ENCODE assay signal across 23 cellular contexts in the genomic region with DNA sequence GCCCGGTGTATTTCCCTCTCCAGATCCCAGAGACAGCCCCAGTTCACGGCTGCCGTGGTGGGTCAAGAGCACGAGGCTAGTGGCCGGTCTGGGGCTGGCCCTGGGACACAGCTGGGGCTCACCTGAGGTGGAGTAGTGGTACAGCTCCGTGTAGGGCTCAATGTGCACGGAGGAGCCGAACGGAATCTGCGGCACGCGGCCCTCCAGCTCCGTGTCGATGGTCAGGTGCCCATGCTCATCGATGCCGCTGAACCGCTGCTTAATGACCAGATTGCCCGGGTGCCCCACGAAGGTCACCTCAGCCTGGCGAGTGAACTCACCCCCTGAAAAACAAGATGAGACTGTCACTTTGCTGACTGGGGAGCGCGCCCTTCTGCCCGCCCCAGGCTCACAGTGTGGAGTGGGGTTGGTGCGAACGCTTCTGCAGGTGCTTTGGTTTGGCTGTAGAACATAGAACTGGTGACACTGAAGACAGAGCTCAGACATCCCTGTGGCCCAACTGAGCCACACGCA. TPM values are rescaled to one million over a fixed set of nuclear protein-coding genes. Genes with fewer than 3 reads are reported as not detected.
A peak's percentile ranks its signal among the peaks of the same experiment; 100 is the strongest.
DNase-seq lines count a peak whose midpoint lies in the region; ATAC-seq, FAIRE-seq and TF ChIP-seq lines count a peak whose summit lies in the region.
"Had no signal": no experiment of that assay in that cellular context is flagged by ENCODE, and none has a peak within 500 bp of the region (broad histone marks: within the 10 kb centered on the region; RNA-seq: fewer than 3 reads in every experiment).

No MANE protein-coding gene starts in this region.

- H3K4me3 ChIP-seq in right cardiac atrium (ENCODE audit: low read length) (no peak overlapping the region), HepG2 (replicated peaks in 1 of 3; ENCODE audit: insufficient read depth in 1 of 3, low read depth in 2 of 3, low read length in 3 of 3) (no peak overlapping the region), neuronal stem cell (ENCODE audit: low read length in 2 of 2) (no peak overlapping the region), stomach smooth muscle (ENCODE audit: low read length in 2 of 2) (no peak overlapping the region), GM23248 (no peak overlapping the region)
- H3K4me3 ChIP-seq: A549; BLaER1 treated with 17β-estradiol and CSF1 and Interleukin-3, amounts not matched to agents 10 nM and 100 nM had no signal

- TF ChIP-seq CTCF in HepG2 (CRISPR knock-in tag; IDR thresholded peaks at IDR 0.05): no peak

- TF ChIP-seq POLR2A in HepG2 (IDR thresholded peaks at IDR 0.05; ENCODE audit: insufficient read depth in 1 of 2, low read depth in 2 of 2, low read length in 2 of 2): no peak

- H3K9ac ChIP-seq in HepG2 (ENCODE audit: insufficient read depth, low read depth, low read length) (no peak overlapping the region), neuronal stem cell (ENCODE audit: low read depth, low read length, poor library complexity) (peak overlapping the region; percentile 37), stomach smooth muscle (ENCODE audit: low read length in 2 of 2) (no peak overlapping the region), GM23248 (no peak overlapping the region)
- H3K9ac ChIP-seq: BLaER1 treated with 17β-estradiol and CSF1 and Interleukin-3, amounts not matched to agents 10 nM and 100 nM had no signal

- H3K4me1 ChIP-seq in right cardiac atrium (ENCODE audit: control insufficient read depth, insufficient read depth, low read length) (no peaks in the 10 kb centered on the region), HepG2 (ENCODE audit: insufficient read depth, low read length) (no peaks in the 10 kb centered on the region), neuronal stem cell (ENCODE audit: control insufficient read depth in 2 of 2, insufficient read depth in 1 of 2, low read depth in 1 of 2, low read length in 2 of 2) (no peaks in the 10 kb centered on the region), stomach smooth muscle (ENCODE audit: control insufficient read depth, insufficient read depth, low read length) (peaks cover 3% of the 10 kb centered on the region), GM23248 (ENCODE audit: insufficient read depth) (no peaks in the 10 kb centered on the region)
- H3K4me1 ChIP-seq: A549 had no signal

- CTCF ChIA-PET in HepG2 (lab: Yijun Ruan, JAX; ENCODE audit: low intra/inter-chr PET ratio, low total read pairs): no interaction called here

- in situ Hi-C loops in HepG2 (cut with HindIII; ENCODE audit: extremely low pct_ligation_motif_present, low pct_unique_long_range_greater_than_20kb) (no loop called here), KBM-7 (cut with MboI; ENCODE audit: low pct_unique_long_range_greater_than_20kb, low sequenced_read_pairs) (no loop called here), GM23248 (cut with MboI) (no loop called here)

- no peak overlapping the region for H4K91ac ChIP-seq in neuronal stem cell (ENCODE audit: low read depth, low read length, poor library complexity)

- H3K79me1 ChIP-seq in neuronal stem cell (ENCODE audit: low read depth, low read length): no peaks in the 10 kb centered on the region

- no peaks in the 10 kb centered on the region for H3K9me3 ChIP-seq in right cardiac atrium (ENCODE audit: control insufficient read depth, low read length)
- H3K9me3 ChIP-seq in HepG2 (ENCODE audit: low read length): no peaks in the 10 kb centered on the region
- H3K9me3 ChIP-seq in neuronal stem cell (replicated peaks in 1 of 2; ENCODE audit: control insufficient read depth in 2 of 2, insufficient read depth in 1 of 2, low read depth in 1 of 2, low read length in 2 of 2): peaks cover 0 to 4% of the 10 kb centered on the region in 2 donors
- no peaks in the 10 kb centered on the region for H3K9me3 ChIP-seq in stomach smooth muscle (ENCODE audit: control insufficient read depth in 2 of 2, low read length in 2 of 2)
- no peaks in the 10 kb centered on the region for H3K9me3 ChIP-seq in GM23248 (ENCODE audit: low read depth)
- H3K9me3 ChIP-seq: A549; BLaER1 treated with 17β-estradiol and CSF1 and Interleukin-3, amounts not matched to agents 10 nM and 100 nM had no signal

- H3K79me2 ChIP-seq in HepG2 (ENCODE audit: insufficient read depth, low read length): no peaks in the 10 kb centered on the region
- H3K79me2 ChIP-seq in GM23248 (ENCODE audit: insufficient read depth): no peaks in the 10 kb centered on the region

- H3K4ac ChIP-seq in neuronal stem cell (ENCODE audit: low read length): no peak overlapping the region

- BruUV-seq in HepG2 (replicated peaks; lab: Mats Ljungman, UMichigan): no TSS peak

- H3K36me3 ChIP-seq in HepG2 (replicated peaks in 1 of 2; ENCODE audit: control insufficient read depth in 1 of 2, insufficient read depth in 2 of 2, low read length in 2 of 2) (peaks cover 29 to 68% of the 10 kb centered on the region in 2 experiments; a peak in 4 of 5 replicates), neuronal stem cell (replicated peaks in 1 of 2; ENCODE audit: control insufficient read depth in 2 of 2, insufficient read depth in 2 of 2, low read length in 2 of 2) (peaks cover 26 to 66% of the 10 kb centered on the region in 2 donors), stomach smooth muscle (ENCODE audit: control insufficient read depth in 2 of 2, insufficient read depth in 2 of 2, low read length in 2 of 2) (peaks cover 58 to 65% of the 10 kb centered on the region in 2 donors), GM23248 (ENCODE audit: low read depth) (peaks cover 18% of the 10 kb centered on the region)
- H3K36me3 ChIP-seq: BLaER1 treated with 17β-estradiol and CSF1 and Interleukin-3, amounts not matched to agents 10 nM and 100 nM had no signal

- intact Hi-C loops in right cardiac atrium (cut with DNase I): no loop called here
- intact Hi-C loops in Right ventricle myocardium inferior (cut with DNase I): no loop called here
- intact Hi-C loops in HepG2 (cut with micrococcal nuclease; ENCODE audit: unreplicated experiment): no loop called here

- FAIRE-seq in HepG2 (lab: Jason Lieb, UNC): no peak
- FAIRE-seq: A549, G401.6, GM12891 had no signal

- H4K20me1 ChIP-seq in HepG2 (ENCODE audit: insufficient read depth, low read length) (no peaks in the 10 kb centered on the region), GM23248 (ENCODE audit: insufficient read depth) (no peaks in the 10 kb centered on the region)
- H4K20me1 ChIP-seq: BLaER1 treated with 17β-estradiol and CSF1 and Interleukin-3, amounts not matched to agents 10 nM and 100 nM had no signal

- H2BK120ac ChIP-seq in neuronal stem cell (ENCODE audit: low read depth, low read length): no peak overlapping the region

- H3K9me2 ChIP-seq in GM23248 (ENCODE audit: insufficient read depth): no peaks in the 10 kb centered on the region

- H2AFZ ChIP-seq in HepG2 (ENCODE audit: low read length) (no peak overlapping the region), neuronal stem cell (ENCODE audit: low read length) (no peak overlapping the region), GM23248 (no peak overlapping the region)

- no peak for TF ChIP-seq RAD21 in HepG2 (CRISPR knock-in tag; IDR thresholded peaks at IDR 0.05)

- H3F3A ChIP-seq in GM23248 (ENCODE audit: insufficient read depth): no peaks in the 10 kb centered on the region

- TF ChIP-seq EP300 in HepG2 (IDR thresholded peaks at IDR 0.05; ENCODE audit: low read depth in 2 of 2, low read length in 2 of 2) (no peak), HepG2 (CRISPR knock-in tag; IDR thresholded peaks at IDR 0.05; ENCODE audit: borderline replicate concordance) (no peak)

- WGBS in right cardiac atrium: 96% methylated on average over 26 of the region's 26 CpGs
- 95% methylated on average over 23 of the region's 26 CpGs for WGBS in HepG2 (ENCODE audit: low lambda C conversion rate)
- no CpG with 5 or more reads among the region's 26 CpGs for WGBS in neuronal stem cell (ENCODE audit: extremely low coverage in 2 of 2, insufficient read length in 2 of 2, insufficient replicate concordance in 1 of 2), 2 donors
- WGBS in GM23248 (ENCODE audit: low coverage in 1 of 2, low lambda C conversion rate in 2 of 2, missing lambda C conversion rate in 2 of 2), 2 experiments: 96 to 97% methylated on average over 26 of the region's 26 CpGs

- DNase-seq in right cardiac atrium: no peak
- no peak for DNase-seq in Right ventricle myocardium inferior (ENCODE audit: missing footprints)
- no peak for DNase-seq in HepG2 (ENCODE audit: low spot score)
- DNase-seq in neuronal stem cell (ENCODE audit: low spot score): no peak
- DNase-seq in DMS53 (lab: John Stamatoyannopoulos, UW): no peak
- no peak for DNase-seq in KBM-7
- no peak for DNase-seq in GM23248
- DNase-seq: AML-193; CD4-positive, alpha-beta memory T cell; CD8-positive, alpha-beta memory T cell; COR-L47; DMS 273 treated with DMSO at 0.1 percent for 48 hours; DMS153; DMS79 treated with DMSO at 0.1 percent for 48 hours; GF-D8 had no signal

- ATAC-seq in right cardiac atrium (peak; percentile 27 to 29), Right ventricle myocardium inferior (no peak), HepG2 (no peak)
- ATAC-seq: A549 had no signal

- H2BK5ac ChIP-seq in neuronal stem cell (ENCODE audit: low read length): no peak overlapping the region

- H3K27me3 ChIP-seq in right cardiac atrium (ENCODE audit: control insufficient read depth, insufficient read depth) (no peaks in the 10 kb centered on the region), HepG2 (ENCODE audit: control insufficient read depth in 1 of 2, insufficient read depth in 2 of 2, low read length in 2 of 2) (no peaks in the 10 kb centered on the region), neuronal stem cell (ENCODE audit: control insufficient read depth in 3 of 3, insufficient read depth in 3 of 3, low read depth in 1 of 3, low read length in 3 of 3) (no peaks in the 10 kb centered on the region), stomach smooth muscle (ENCODE audit: control insufficient read depth in 1 of 2, insufficient read depth in 2 of 2, low read length in 2 of 2) (no peaks in the 10 kb centered on the region), GM23248 (replicated peaks; ENCODE audit: insufficient read depth) (no peaks in the 10 kb centered on the region)
- H3K27me3 ChIP-seq: BLaER1 treated with 17β-estradiol and CSF1 and Interleukin-3, amounts not matched to agents 10 nM and 100 nM had no signal

- no peak overlapping the region for H2BK15ac ChIP-seq in neuronal stem cell (ENCODE audit: low read length)

- H3K27ac ChIP-seq in right cardiac atrium (ENCODE audit: low read length) (no peak overlapping the region), HepG2 (ENCODE audit: extremely low read length, insufficient read depth, low read length) (no peak overlapping the region), neuronal stem cell (replicated peaks; ENCODE audit: low read length) (no peak overlapping the region), stomach smooth muscle (ENCODE audit: low read length) (peak overlapping the region; percentile 18), GM23248 (no peak overlapping the region)
- H3K27ac ChIP-seq: 22Rv1; A549; BLaER1 treated with 17β-estradiol and CSF1 and Interleukin-3, amounts not matched to agents 10 nM and 100 nM; C4-2B had no signal

- no peak overlapping the region for H2AK5ac ChIP-seq in neuronal stem cell (ENCODE audit: low read depth, low read length)

- H3K23ac ChIP-seq in neuronal stem cell (ENCODE audit: low read depth, low read length, poor library complexity): peak overlapping the region; percentile 89

- H3K14ac ChIP-seq in neuronal stem cell (ENCODE audit: low read length): peak overlapping the region; percentile 6

- H3K4me2 ChIP-seq in HepG2 (ENCODE audit: low read depth, low read length) (no peak overlapping the region), neuronal stem cell (ENCODE audit: insufficient read depth, low read length, poor library complexity, severe bottlenecking) (no peak overlapping the region), GM23248 (ENCODE audit: unreplicated experiment) (no peak overlapping the region)
- H3K4me2 ChIP-seq: A549; BLaER1 treated with 17β-estradiol and CSF1 and Interleukin-3, amounts not matched to agents 10 nM and 100 nM had no signal

- no peak overlapping the region for H2BK12ac ChIP-seq in neuronal stem cell (ENCODE audit: low read length)

- POLR2A ChIA-PET in HepG2 (lab: Yijun Ruan, JAX): no interaction called here

- no peak overlapping the region for H3K18ac ChIP-seq in neuronal stem cell (ENCODE audit: low read length)

- H4K8ac ChIP-seq in neuronal stem cell (ENCODE audit: low read depth, low read length): no peak overlapping the region

RNA-seq across cellular contexts. Expression of a gene that starts 35.4 kb away (rescaled TPM):
- total RNA-seq in right cardiac atrium (100 to 1,000 TPM in 1 of 4 donors, 10 to 100 TPM in 3; 31.3 to 107 (median 58.1) TPM), Right ventricle myocardium inferior (65.8 TPM), HepG2 (2016; rRNA removed; fragmentation: Illumina TruSeq; extraction: Trizol) (29.3 and 50.2 TPM in 2 replicates)
- polyA plus RNA-seq in right cardiac atrium (24.4 TPM), HepG2 (2011; rRNA removed) (56.1 and 77.2 TPM in 2 replicates), GM23248 (2016; fragmentation: Nextera tagmentation; extraction: Ambion mirVana) (79.1 and 82.0 TPM in 2 replicates)
- total RNA-seq in HepG2 (2016; cell fraction: cytosol; rRNA removed; fragmentation: Illumina TruSeq; extraction: Trizol; ENCODE audit: low read depth): 5.0 and 5.1 TPM in 2 replicates
- total RNA-seq in HepG2 (2016; cell fraction: insoluble cytoplasmic fraction; rRNA removed; fragmentation: Illumina TruSeq; extraction: Trizol): 22.1 and 49.8 TPM in 2 replicates
- 10.8 and 12.4 TPM in 2 replicates for total RNA-seq in HepG2 (2016; cell fraction: membrane; rRNA removed; fragmentation: Illumina TruSeq; extraction: Trizol)
- total RNA-seq in HepG2 (2016; cell fraction: nucleus; rRNA removed; fragmentation: Illumina TruSeq; extraction: Trizol): 68.9 and 87.3 TPM in 2 replicates
- 45.0 and 56.5 TPM in 2 replicates for polyA plus RNA-seq in HepG2 (2011; cell fraction: cytosol; rRNA removed)
- polyA plus RNA-seq in HepG2 (2011; cell fraction: nucleus; rRNA removed): 102 and 105 TPM in 2 replicates
- polyA plus RNA-seq in HepG2 (2012): 122 and 152 TPM in 2 replicates
- 2.7 and 3.2 TPM in 2 replicates for polyA plus RNA-seq in HepG2 (2016; cell fraction: cytosol; fragmentation: Illumina TruSeq; extraction: Trizol; ENCODE audit: low read depth)
- 25.6 and 37.4 TPM in 2 replicates for polyA plus RNA-seq in HepG2 (2016; cell fraction: insoluble cytoplasmic fraction; fragmentation: Illumina TruSeq; extraction: Trizol; ENCODE audit: low read depth)
- 7.7 and 9.8 TPM in 2 replicates for polyA plus RNA-seq in HepG2 (2016; cell fraction: membrane; fragmentation: Illumina TruSeq; extraction: Trizol; ENCODE audit: low read depth)
- 108 and 114 TPM in 2 replicates for polyA plus RNA-seq in HepG2 (2016; cell fraction: nucleus; fragmentation: Illumina TruSeq; extraction: Trizol; ENCODE audit: insufficient read depth, low read depth)
- polyA minus RNA-seq in HepG2 (2011; rRNA and poly(A)+ RNA removed; ENCODE audit: low replicate concordance): 173 TPM in 1 of 2 replicates, not detected in the other
- polyA minus RNA-seq in HepG2 (2011; cell fraction: cytosol; rRNA and poly(A)+ RNA removed): 109 and 121 TPM in 2 replicates
- 60.0 and 68.8 TPM in 2 replicates for polyA minus RNA-seq in HepG2 (2011; cell fraction: nucleus; rRNA and poly(A)+ RNA removed)
- polyA plus RNA-seq in neuronal stem cell (2013, experiment 1 of 2): 68.7 TPM
- polyA plus RNA-seq in neuronal stem cell (2013, experiment 2 of 2): 68.7 TPM
- 73.6 and 77.7 TPM in 2 replicates for total RNA-seq in GM23248 (2014; rRNA removed; shearing (Covaris generic))
- total RNA-seq: B cell had no signal
- polyA plus RNA-seq: CD4-positive, alpha-beta memory T cell; CD8-positive, alpha-beta memory T cell had no signal

Comparison
In these comparisons a context has a peak if more than half of its experiments do, and no peak if none do; other contexts are left out.
1. ATAC-seq: peak in right cardiac atrium (2 of 2); none in Right ventricle myocardium inferior (single experiment) and HepG2 (single experiment).